ENCODE assay signal across 22 cellular contexts in the genomic region with DNA sequence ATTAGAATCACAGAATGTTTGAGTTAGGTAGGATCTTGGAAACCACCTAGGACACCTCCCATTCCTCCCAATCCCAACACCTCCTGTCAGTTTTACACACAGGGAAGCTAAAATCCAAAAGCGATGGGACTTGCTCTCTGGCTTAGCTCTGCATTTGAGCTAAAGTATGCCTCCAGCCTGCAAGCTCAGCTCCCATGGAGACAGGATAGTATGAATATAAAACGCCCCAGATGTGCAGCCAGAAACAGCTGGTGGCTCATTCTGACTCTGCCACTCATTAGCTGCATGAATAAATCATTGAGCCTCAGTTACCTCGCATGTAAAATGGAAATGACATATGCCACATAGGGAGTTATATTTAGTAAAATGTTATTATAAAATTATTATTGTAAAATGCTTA.
"Had no signal": no experiment of that assay in that cellular context is flagged by ENCODE, and none has a peak within 500 bp of the region (broad histone marks: within the 10 kb centered on the region; RNA-seq: fewer than 3 reads in every experiment).

No MANE protein-coding gene starts in this region.

- H3K4me2 ChIP-seq: SK-N-SH had no signal

- H3K4me3 Mint-ChIP-seq: T-cell had no signal

- H3K27me3 ChIP-seq: MG63 had no signal

- H3K4me1 Mint-ChIP-seq: T-cell had no signal

- H3K27ac Mint-ChIP-seq: T-cell had no signal

- H3K9me2 ChIP-seq: SK-N-SH had no signal

- H3K9me3 ChIP-seq: MG63, SK-N-SH had no signal

- H3K4me3 ChIP-seq: MG63 had no signal

- H3K36me3 ChIP-seq: MG63 had no signal

- H3K36me3 Mint-ChIP-seq: T-cell had no signal

- H3K9ac ChIP-seq: SK-N-SH had no signal

- H3K27ac ChIP-seq: RWPE1 had no signal

- DNase-seq: IMR-90, Karpas-422, KG1, MG63, NCI-H1092, NCI-H1105 treated with DMSO at 0.1 percent for 48 hours, NCI-H1417 treated with DMSO at 0.1 percent for 48 hours, NCI-H146, NCI-H1694 treated with DMSO at 0.1 percent for 48 hours, NCI-H1930, NCI-H2081, NCI-H2107, NCI-H2227 treated with DMSO at 0.1 percent for 48 hours, NCI-H524, NCI-H526 treated with DMSO at 0.1 percent for 48 hours, NCI-H774, PC-3, SHP77, SK-N-SH, SW 1271, T-cell had no signal
